Comparison of ENCODE assay signal across 8 cellular contexts in the genomic region with DNA sequence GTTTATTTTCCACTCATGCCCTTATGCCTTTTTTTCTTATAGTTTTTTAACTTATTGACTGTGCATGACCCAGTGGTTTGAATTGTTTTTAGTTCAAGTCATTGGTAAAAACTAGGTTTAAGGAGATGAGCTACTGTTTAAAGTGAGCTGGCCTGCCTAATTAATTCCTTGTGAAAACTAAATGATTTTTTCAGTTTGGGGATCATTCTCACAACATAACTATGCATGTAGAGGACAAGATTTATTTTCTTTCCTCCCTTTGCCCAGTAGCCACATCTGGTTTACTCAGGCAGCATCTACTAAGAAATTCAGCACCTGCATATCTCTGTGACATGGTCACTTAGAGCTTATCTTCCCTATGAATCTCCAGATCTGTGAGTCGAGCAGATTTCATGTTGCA. TPM values are rescaled to one million over a fixed set of nuclear protein-coding genes. Genes with fewer than 3 reads are reported as not detected.
A peak's percentile ranks its signal among the peaks of the same experiment; 100 is the strongest.
DNase-seq lines count a peak whose midpoint lies in the region; ATAC-seq and TF ChIP-seq lines count a peak whose summit lies in the region.

No MANE protein-coding gene starts in this region.

- no peak for TF ChIP-seq POLR2A in testis (IDR thresholded peaks at IDR 0.05)

- peak overlapping the region; percentile 90 to 98 for H3K4me3 Mint-ChIP-seq in activated T-cell treated with anti-CD3 and anti-CD28 coated beads, Interleukin-2, amount 50 U/mL, for 72 hours
- H3K4me3 Mint-ChIP-seq in activated T-helper 1 cell treated with anti-CD3 and anti-CD28 coated beads, Interleukin-12 subunit alpha, Interleukin-12 subunit beta, Interleukin-2, Interleukin-4 antibody, amounts not matched to agents 30 ng/mL and 10 ng/mL and 1 ng/mL, durations not matched to agents 14 hours and 24 hours and 36 hours, result peak overlapping the region; percentile 90

- no peak overlapping the region for H3K27ac ChIP-seq in iPS-20b (ENCODE audit: low read length)
- H3K27ac ChIP-seq in testis, result peak overlapping the region; percentile 97 to 98

- no peak for DNase-seq in activated T-cell treated with anti-CD3 and anti-CD28 coated beads, Interleukin-2, amount 50 U/mL, for 72 hours
- DNase-seq in activated T-cell treated with anti-CD3 and anti-CD28 coated beads, Interleukin-2, amount 50 U/mL, for 48 hours, result no peak
- no peak for DNase-seq in activated T-helper 1 cell treated with anti-CD3 and anti-CD28 coated beads, Interleukin-12 subunit alpha, Interleukin-12 subunit beta, Interleukin-2, Interleukin-4 antibody, amounts not matched to agents 30 ng/mL and 10 ng/mL and 1 ng/mL, durations not matched to agents 14 hours and 24 hours and 36 hours (ENCODE audit: low spot score)
- DNase-seq in testis, result no peak
- no peak for DNase-seq in mucosa of gallbladder (ENCODE audit: low spot score)
- DNase-seq in stimulated activated CD4-positive, alpha-beta T cell treated with anti-CD3 and anti-CD28 coated beads, Interleukin-1b, Interleukin-23, amount 100 ng/mL, for 48 hours, result no peak

- H3K27ac Mint-ChIP-seq in activated T-cell treated with anti-CD3 and anti-CD28 coated beads, Interleukin-2, amount 50 U/mL, for 72 hours, result peak overlapping the region; percentile 93
- H3K27ac Mint-ChIP-seq in activated T-helper 1 cell treated with anti-CD3 and anti-CD28 coated beads, Interleukin-12 subunit alpha, Interleukin-12 subunit beta, Interleukin-2, Interleukin-4 antibody, amounts not matched to agents 30 ng/mL and 10 ng/mL and 1 ng/mL, durations not matched to agents 14 hours and 24 hours and 36 hours, result peak overlapping the region; percentile 80

- no peaks in the 10 kb centered on the region for H3K9me3 Mint-ChIP-seq in activated T-cell treated with anti-CD3 and anti-CD28 coated beads, Interleukin-2, amount 50 U/mL, for 72 hours
- H3K9me3 Mint-ChIP-seq in activated T-helper 1 cell treated with anti-CD3 and anti-CD28 coated beads, Interleukin-12 subunit alpha, Interleukin-12 subunit beta, Interleukin-2, Interleukin-4 antibody, amounts not matched to agents 30 ng/mL and 10 ng/mL and 1 ng/mL, durations not matched to agents 14 hours and 24 hours and 36 hours, result no peaks in the 10 kb centered on the region

- peak overlapping the region; percentile 7; the same call in 1 of the 2 replicates for H3K9ac ChIP-seq in iPS-20b (ENCODE audit: low read depth, low read length)

- intact Hi-C loops in activated T-helper 1 cell treated with anti-CD3 and anti-CD28 coated beads, Interleukin-12 subunit alpha, Interleukin-12 subunit beta, Interleukin-2, Interleukin-4 antibody, amounts not matched to agents 30 ng/mL and 10 ng/mL and 1 ng/mL, durations not matched to agents 14 hours and 24 hours and 36 hours (cut with micrococcal nuclease), result loop anchor here (1.0 kb wide), 1 partner anchor 196 kb away; no protein-coding TSS in a partner anchor
- intact Hi-C loops in testis (cut with DNase I; ENCODE audit: low total_unique reads), result no loop called here

- no peaks in the 10 kb centered on the region for H3K27me3 Mint-ChIP-seq in activated T-cell treated with anti-CD3 and anti-CD28 coated beads, Interleukin-2, amount 50 U/mL, for 72 hours (ENCODE audit: low read depth)
- peaks cover under 1% of the 10 kb centered on the region for H3K27me3 Mint-ChIP-seq in activated T-helper 1 cell treated with anti-CD3 and anti-CD28 coated beads, Interleukin-12 subunit alpha, Interleukin-12 subunit beta, Interleukin-2, Interleukin-4 antibody, amounts not matched to agents 30 ng/mL and 10 ng/mL and 1 ng/mL, durations not matched to agents 14 hours and 24 hours and 36 hours (ENCODE audit: insufficient read depth)

- 5 to 17% methylated on average over 1 of the region's 1 CpG for WGBS in testis, 2 donors

- H3K9me3 ChIP-seq in iPS-20b (ENCODE audit: insufficient read depth, low read depth, low read length) (no peaks in the 10 kb centered on the region), testis (no peaks in the 10 kb centered on the region)

- H3K36me3 ChIP-seq in iPS-20b (ENCODE audit: insufficient read depth, low read depth, low read length) (peaks cover 7% of the 10 kb centered on the region; the same call in 1 of the 2 replicates), testis (ENCODE audit: low read depth, missing control alignments) (no peaks in the 10 kb centered on the region)

- H3K4me1 Mint-ChIP-seq in activated T-cell treated with anti-CD3 and anti-CD28 coated beads, Interleukin-2, amount 50 U/mL, for 72 hours (ENCODE audit: low read depth), result peaks cover 59% of the 10 kb centered on the region
- H3K4me1 Mint-ChIP-seq in activated T-helper 1 cell treated with anti-CD3 and anti-CD28 coated beads, Interleukin-12 subunit alpha, Interleukin-12 subunit beta, Interleukin-2, Interleukin-4 antibody, amounts not matched to agents 30 ng/mL and 10 ng/mL and 1 ng/mL, durations not matched to agents 14 hours and 24 hours and 36 hours (ENCODE audit: low read depth), result peaks cover 58% of the 10 kb centered on the region

- H3K4me1 ChIP-seq in iPS-20b (ENCODE audit: insufficient read depth, low read length), result peaks cover 24% of the 10 kb centered on the region
- H3K4me1 ChIP-seq in testis, result peaks cover 11% of the 10 kb centered on the region

- H3K27me3 ChIP-seq in iPS-20b (ENCODE audit: insufficient read depth, low read length) (no peaks in the 10 kb centered on the region), testis (no peaks in the 10 kb centered on the region)

- ATAC-seq in activated T-cell treated with anti-CD3 and anti-CD28 coated beads, Interleukin-2, amount 50 U/mL, for 72 hours (replicated peaks in 1 of 2), result no peak
- ATAC-seq in GM21576 (IDR thresholded peaks at IDR 0.05; ENCODE audit: unreplicated experiment), result no peak

- peaks cover 6 to 11% of the 10 kb centered on the region in 2 donors for H3K36me3 Mint-ChIP-seq in activated T-cell treated with anti-CD3 and anti-CD28 coated beads, Interleukin-2, amount 50 U/mL, for 72 hours (ENCODE audit: insufficient read depth in 2 of 2)
- H3K36me3 Mint-ChIP-seq in activated T-helper 1 cell treated with anti-CD3 and anti-CD28 coated beads, Interleukin-12 subunit alpha, Interleukin-12 subunit beta, Interleukin-2, Interleukin-4 antibody, amounts not matched to agents 30 ng/mL and 10 ng/mL and 1 ng/mL, durations not matched to agents 14 hours and 24 hours and 36 hours (ENCODE audit: low read depth), result peaks cover 45% of the 10 kb centered on the region

- TF ChIP-seq CTCF in testis (IDR thresholded peaks at IDR 0.05), result no peak

- H3K4me3 ChIP-seq in iPS-20b (ENCODE audit: low read length) (peak overlapping the region; percentile 92), testis (peak overlapping the region; percentile 85 to 86)

RNA-seq across cellular contexts. Expression of a gene that starts 1.7 kb away (rescaled TPM):
- 10 to 100 TPM; 26.3 to 33.4 TPM for total RNA-seq in activated T-cell treated with anti-CD3 and anti-CD28 coated beads, Interleukin-2, amount 50 U/mL, for 72 hours
- 52.3 and 55.8 TPM in 2 replicates for total RNA-seq in activated T-helper 1 cell treated with anti-CD3 and anti-CD28 coated beads, Interleukin-12 subunit alpha, Interleukin-12 subunit beta, Interleukin-2, Interleukin-4 antibody, amounts not matched to agents 30 ng/mL and 10 ng/mL and 1 ng/mL, durations not matched to agents 14 hours and 24 hours and 36 hours
- total RNA-seq in testis (10 to 100 TPM; 65.9 to 87.8 TPM), mucosa of gallbladder (21.2 TPM)
- polyA plus RNA-seq in testis (ENCODE audit: insufficient read depth, low read depth, low replicate concordance), result 93.9 TPM

RNA-seq across cellular contexts. Expression of a gene that starts 9.9 kb away (rescaled TPM):
- 10 to 100 TPM; 64.3 to 76.7 TPM for total RNA-seq in activated T-cell treated with anti-CD3 and anti-CD28 coated beads, Interleukin-2, amount 50 U/mL, for 72 hours
- total RNA-seq in activated T-helper 1 cell treated with anti-CD3 and anti-CD28 coated beads, Interleukin-12 subunit alpha, Interleukin-12 subunit beta, Interleukin-2, Interleukin-4 antibody, amounts not matched to agents 30 ng/mL and 10 ng/mL and 1 ng/mL, durations not matched to agents 14 hours and 24 hours and 36 hours, result 268 and 282 TPM in 2 replicates
- total RNA-seq in testis, result 1 to 10 TPM; 6.8 TPM
- polyA plus RNA-seq in testis (ENCODE audit: insufficient read depth, low read depth, low replicate concordance), result 8.8 TPM
- total RNA-seq in mucosa of gallbladder, result 19.3 TPM
